ENCODE assay signal across 25 cellular contexts in genomic region chr6:40393641-40394040, GRCh38.
DNase-seq lines count a peak whose midpoint lies in the region; ATAC-seq, FAIRE-seq and TF ChIP-seq lines count a peak whose summit lies in the region.
"Had no signal": no experiment of that assay in that cellular context is flagged by ENCODE, and none has a peak within 500 bp of the region (broad histone marks: within the 10 kb centered on the region; RNA-seq: fewer than 3 reads in every experiment).

No MANE protein-coding gene starts in this region.

- H3K4me3 Mint-ChIP-seq in activated CD4-positive, alpha-beta T cell treated with anti-CD3 and anti-CD28 coated beads, Interleukin-2, amount 10 ng/mL, durations not matched to agents 7 days and 5 days: no peak overlapping the region
- no peak overlapping the region for H3K4me3 Mint-ChIP-seq in activated T-cell treated with anti-CD3 and anti-CD28 coated beads, Interleukin-2, amount 50 U/mL, for 4 hours
- H3K4me3 Mint-ChIP-seq: CD14-positive monocyte, IgD-negative memory B cell had no signal

- TF ChIP-seq RAD21 in K562 (CRISPR knock-in tag; conservative IDR thresholded peaks at IDR 0.05 in 1 of 2, IDR thresholded peaks at IDR 0.05 in 1 of 2): no peak

- no peaks in the 10 kb centered on the region for H3K9me1 ChIP-seq in K562 (ENCODE audit: control insufficient read depth, insufficient read depth, low read length)

- H3F3A ChIP-seq in GM23248 (ENCODE audit: insufficient read depth): no peaks in the 10 kb centered on the region

- H3K27ac ChIP-seq in GM23248 (no peak overlapping the region), K562 (ENCODE audit: extremely low read depth, low read depth, low read length) (no peak overlapping the region)
- H3K27ac ChIP-seq: HL-60 had no signal

- H3K4me2 ChIP-seq in GM23248 (ENCODE audit: unreplicated experiment) (no peak overlapping the region), K562 (ENCODE audit: insufficient read depth, low read length) (no peak overlapping the region)

- no peaks in the 10 kb centered on the region for H3K27me3 Mint-ChIP-seq in activated CD4-positive, alpha-beta T cell treated with anti-CD3 and anti-CD28 coated beads, Interleukin-2, amount 10 ng/mL, durations not matched to agents 7 days and 5 days
- H3K27me3 Mint-ChIP-seq in activated T-cell treated with anti-CD3 and anti-CD28 coated beads, Interleukin-2, amount 50 U/mL, for 4 hours (ENCODE audit: low read depth): peaks cover 4% of the 10 kb centered on the region

- no peaks in the 10 kb centered on the region for H4K20me1 ChIP-seq in GM23248 (ENCODE audit: insufficient read depth)
- peaks cover 5% of the 10 kb centered on the region; the same call in 1 of the 2 replicates for H4K20me1 ChIP-seq in K562 (replicated peaks; ENCODE audit: control insufficient read depth, insufficient read depth, low read length)

- no peak overlapping the region for H3K4me3 ChIP-seq in GM23248
- H3K4me3 ChIP-seq in K562: no peak overlapping the region

- H3K36me3 Mint-ChIP-seq in activated CD4-positive, alpha-beta T cell treated with anti-CD3 and anti-CD28 coated beads, Interleukin-2, amount 10 ng/mL, durations not matched to agents 7 days and 5 days (ENCODE audit: low read depth): peaks cover 6% of the 10 kb centered on the region
- no peaks in the 10 kb centered on the region for H3K36me3 Mint-ChIP-seq in activated T-cell treated with anti-CD3 and anti-CD28 coated beads, Interleukin-2, amount 50 U/mL, for 4 hours (ENCODE audit: insufficient read depth)
- H3K36me3 Mint-ChIP-seq: CD14-positive monocyte, IgD-negative memory B cell had no signal

- H3K79me2 ChIP-seq in GM23248 (ENCODE audit: insufficient read depth): no peaks in the 10 kb centered on the region
- no peaks in the 10 kb centered on the region for H3K79me2 ChIP-seq in K562 (ENCODE audit: control insufficient read depth, insufficient read depth, low read length)

- no peak for TF ChIP-seq CTCF in K562 (IDR thresholded peaks at IDR 0.05 in 2 of 3, conservative IDR thresholded peaks at IDR 0.05 in 1 of 3; ENCODE audit: insufficient read depth in 2 of 3, low read depth in 1 of 3, low read length in 3 of 3)

- TF ChIP-seq POLR2A in K562 (conservative IDR thresholded peaks at IDR 0.05): no peak

- H3K4me1 ChIP-seq in GM23248 (ENCODE audit: insufficient read depth): no peaks in the 10 kb centered on the region
- peaks cover 0 to 9% of the 10 kb centered on the region in 2 experiments; a peak in 2 of 5 replicates for H3K4me1 ChIP-seq in K562 (replicated peaks in 1 of 2; ENCODE audit: control insufficient read depth in 2 of 2, insufficient read depth in 2 of 2, low read length in 2 of 2)

- no peak for DNase-seq in activated CD4-positive, alpha-beta T cell treated with anti-CD3 and anti-CD28 coated beads, Interleukin-2, amount 10 ng/mL, durations not matched to agents 7 days and 5 days
- DNase-seq in activated CD4-positive, alpha-beta T cell treated with anti-CD3 and anti-CD28 coated beads, Interleukin-2, amount 50 U/mL, for 4 hours: no peak
- DNase-seq in GM23248 (peak; percentile 9), K562 (ENCODE audit: extremely low read depth in 1 of 4, low spot score in 3 of 4) (no peak), islet precursor cell (peak; percentile 49), middle frontal gyrus (ENCODE audit: extremely low spot score, low spot score) (no peak), NCI-H510A (lab: John Stamatoyannopoulos, UW) (no peak)
- no peak for DNase-seq in activated T-cell treated with anti-CD3 and anti-CD28 coated beads, Interleukin-2, amount 50 U/mL, for 4 hours
- DNase-seq: 8988T, DMS79, H7, Kasumi-1, MM.1S, NCI-H1092, NCI-H1436 treated with DMSO at 0.1 percent for 48 hours, NCI-H2029, NCI-H2171, NCI-H446, NCI-H774, OCI-M1, RPMI8226 had no signal

- peaks cover 37% of the 10 kb centered on the region for H3K4me1 Mint-ChIP-seq in activated CD4-positive, alpha-beta T cell treated with anti-CD3 and anti-CD28 coated beads, Interleukin-2, amount 10 ng/mL, durations not matched to agents 7 days and 5 days
- H3K4me1 Mint-ChIP-seq in activated T-cell treated with anti-CD3 and anti-CD28 coated beads, Interleukin-2, amount 50 U/mL, for 4 hours (ENCODE audit: low read depth): peaks cover 26% of the 10 kb centered on the region
- H3K4me1 Mint-ChIP-seq: CD14-positive monocyte, IgD-negative memory B cell had no signal

- POLR2A ChIA-PET in activated CD4-positive, alpha-beta T cell treated with anti-CD3 and anti-CD28 coated beads, Interleukin-2, amount 10 ng/mL, durations not matched to agents 7 days and 5 days (lab: Charles Lee): no interaction called here
- POLR2A ChIA-PET in K562 (lab: Yijun Ruan, JAX): no interaction called here

- H3K9ac ChIP-seq in GM23248: no peak overlapping the region
- H3K9ac ChIP-seq in K562 (ENCODE audit: insufficient read depth in 1 of 2, low read depth in 2 of 2, low read length in 2 of 2): no peak overlapping the region

- in situ Hi-C loops in GM23248 (cut with MboI) (no loop called here), K562 (cut with MboI) (no loop called here)

- 37% methylated on average over 5 of the region's 5 CpGs for WGBS in GM23248 (ENCODE audit: low coverage in 1 of 2, low lambda C conversion rate in 2 of 2, missing lambda C conversion rate in 2 of 2), 2 experiments
- 0% methylated on average over 4 of the region's 5 CpGs for WGBS in K562 (ENCODE audit: insufficient coverage, low coverage, missing lambda C conversion rate)

- CTCF ChIA-PET in activated CD4-positive, alpha-beta T cell treated with anti-CD3 and anti-CD28 coated beads, Interleukin-2, amount 10 ng/mL, durations not matched to agents 7 days and 5 days (lab: Charles Lee): no interaction called here
- CTCF ChIA-PET in K562 (lab: Yijun Ruan, JAX; ENCODE audit: low intra/inter-chr PET ratio): no interaction called here

- H3K9me3 Mint-ChIP-seq in activated CD4-positive, alpha-beta T cell treated with anti-CD3 and anti-CD28 coated beads, Interleukin-2, amount 10 ng/mL, durations not matched to agents 7 days and 5 days: no peaks in the 10 kb centered on the region
- H3K9me3 Mint-ChIP-seq in activated T-cell treated with anti-CD3 and anti-CD28 coated beads, Interleukin-2, amount 50 U/mL, for 4 hours: no peaks in the 10 kb centered on the region
- H3K9me3 Mint-ChIP-seq: CD14-positive monocyte had no signal

- peak; percentile 52; the same call in 2 of the 3 replicates for ATAC-seq in K562
- ATAC-seq in activated T-cell treated with anti-CD3 and anti-CD28 coated beads, Interleukin-2, amount 50 U/mL, for 4 hours: no peak

- H3K27me3 ChIP-seq in GM23248 (replicated peaks; ENCODE audit: insufficient read depth) (no peaks in the 10 kb centered on the region), K562 (ENCODE audit: control insufficient read depth in 2 of 2, insufficient read depth in 2 of 2, low read length in 2 of 2) (peaks cover 38 to 70% of the 10 kb centered on the region in 2 experiments)

- H3K36me3 ChIP-seq in GM23248 (ENCODE audit: low read depth) (no peaks in the 10 kb centered on the region), K562 (ENCODE audit: control insufficient read depth, insufficient read depth, low read length) (no peaks in the 10 kb centered on the region)

- H2AFZ ChIP-seq in GM23248 (no peak overlapping the region), K562 (ENCODE audit: low read depth, low read length) (no peak overlapping the region)

- H3K9me2 ChIP-seq in GM23248 (ENCODE audit: insufficient read depth): no peaks in the 10 kb centered on the region

- intact Hi-C loops in K562 (cut with micrococcal nuclease): no loop called here

- BruUV-seq in K562 (replicated peaks; lab: Mats Ljungman, UMichigan): no TSS peak

- FAIRE-seq in K562 (lab: Jason Lieb, UNC): no peak
- FAIRE-seq: HTR-8/SVneo had no signal

- peak overlapping the region; percentile 31 for H3K27ac Mint-ChIP-seq in activated CD4-positive, alpha-beta T cell treated with anti-CD3 and anti-CD28 coated beads, Interleukin-2, amount 10 ng/mL, durations not matched to agents 7 days and 5 days
- H3K27ac Mint-ChIP-seq: IgD-negative memory B cell had no signal

- H3K9me3 ChIP-seq in GM23248 (ENCODE audit: low read depth): no peaks in the 10 kb centered on the region
- H3K9me3 ChIP-seq in K562 (replicated peaks; ENCODE audit: control insufficient read depth, insufficient read depth, low read depth, low read length): no peaks in the 10 kb centered on the region

- no peak for TF ChIP-seq EP300 in K562 (IDR thresholded peaks at IDR 0.05; ENCODE audit: low read length)

TF ChIP-seq in K562, 482 proteins besides CTCF, POLR2A, EP300 and RAD21 (continues in another document):
- TF ChIP-seq ZBTB7A (IDR thresholded peaks at IDR 0.05; ENCODE audit: borderline replicate concordance, control insufficient read depth, low read depth, low read length): no peak
- TF ChIP-seq ZFP36 (IDR thresholded peaks at IDR 0.05; ENCODE audit: low read depth, low read length, partially characterized antibody): peak; percentile 43
- TF ChIP-seq, protein P1, sequence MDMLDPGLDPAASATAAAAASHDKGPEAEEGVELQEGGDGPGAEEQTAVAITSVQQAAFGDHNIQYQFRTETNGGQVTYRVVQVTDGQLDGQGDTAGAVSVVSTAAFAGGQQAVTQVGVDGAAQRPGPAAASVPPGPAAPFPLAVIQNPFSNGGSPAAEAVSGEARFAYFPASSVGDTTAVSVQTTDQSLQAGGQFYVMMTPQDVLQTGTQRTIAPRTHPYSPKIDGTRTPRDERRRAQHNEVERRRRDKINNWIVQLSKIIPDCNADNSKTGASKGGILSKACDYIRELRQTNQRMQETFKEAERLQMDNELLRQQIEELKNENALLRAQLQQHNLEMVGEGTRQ (CRISPR knock-in tag; IDR thresholded peaks at IDR 0.05): no peak

Comparison
In these comparisons a context has a peak if more than half of its experiments do, and no peak if none do; other contexts are left out.
1. DNase-seq: peak in GM23248 (single experiment) and islet precursor cell (single experiment); none in activated CD4-positive, alpha-beta T cell treated with anti-CD3 and anti-CD28 coated beads, Interleukin-2, amount 10 ng/mL, durations not matched to agents 7 days and 5 days (single experiment), activated CD4-positive, alpha-beta T cell treated with anti-CD3 and anti-CD28 coated beads, Interleukin-2, amount 50 U/mL, for 4 hours (0 of 2), K562 (0 of 4), activated T-cell treated with anti-CD3 and anti-CD28 coated beads, Interleukin-2, amount 50 U/mL, for 4 hours (single experiment), middle frontal gyrus (single experiment) and NCI-H510A (single experiment).